In genomic region chr20:63782521-63782971, GRCh38 we compare ENCODE assay signal across 26 cellular contexts. TPM values are rescaled to one million over a fixed set of nuclear protein-coding genes. Genes with fewer than 3 reads are reported as not detected.
DNase-seq lines count a peak whose midpoint lies in the region; ATAC-seq and TF ChIP-seq lines count a peak whose summit lies in the region.
"Had no signal": no experiment of that assay in that cellular context is flagged by ENCODE, and none has a peak within 500 bp of the region (broad histone marks: within the 10 kb centered on the region; RNA-seq: fewer than 3 reads in every experiment).

No MANE protein-coding gene starts in this region.

- CTCF ChIA-PET in activated naive CD4-positive, alpha-beta T cell treated with anti-CD3 and anti-CD28 coated beads for 36 hours (lab: Charles Lee), result interaction anchor here (1.1 kb wide), 1 partner anchor 11 kb away, joined by 4 read pairs; no protein-coding TSS in a partner anchor
- CTCF ChIA-PET in HEK293 (lab: Yijun Ruan, JAX), result interaction anchor here (0.7 kb wide), 1 partner anchor 22 kb away, joined by 3 read pairs; no protein-coding TSS in a partner anchor
- CTCF ChIA-PET in T-cell (lab: Charles Lee), result no interaction called here

- no peak overlapping the region for H3K4me3 Mint-ChIP-seq in activated naive CD4-positive, alpha-beta T cell treated with anti-CD3 and anti-CD28 coated beads for 36 hours
- H3K4me3 Mint-ChIP-seq in T-cell, result peak overlapping the region in 1 of 3 donors; percentile 40
- peak overlapping the region in 5 of 10 donors; percentile 52 to 80 (median 69) for H3K4me3 Mint-ChIP-seq in naive thymus-derived CD8-positive, alpha-beta T cell
- H3K4me3 Mint-ChIP-seq: activated B cell treated with CpG ODN at 0.5 μM for 24 hours; activated CD8-positive, alpha-beta memory T cell treated with anti-CD3 and anti-CD28 coated beads, Interleukin-2, amount 10 ng/mL, durations not matched to agents 7 days and 5 days; endodermal cell; stimulated activated naive CD8-positive, alpha-beta T cell treated with anti-CD3 and anti-CD28 coated beads, Interleukin-15, Interleukin-2, amounts not matched to agents 100 ng/mL and 50 ng/mL, for 24 hours had no signal

- H3K4me3 ChIP-seq in HEK293 (ENCODE audit: low read depth, low read length), result no peak overlapping the region
- H3K4me3 ChIP-seq: breast epithelium, coronary artery, lower lobe of right lung, psoas muscle, thyroid gland had no signal

- H3K27me3 Mint-ChIP-seq in activated naive CD4-positive, alpha-beta T cell treated with anti-CD3 and anti-CD28 coated beads for 36 hours (ENCODE audit: low read depth), result no peaks in the 10 kb centered on the region
- H3K27me3 Mint-ChIP-seq in T-cell, result no peaks in the 10 kb centered on the region
- no peaks in the 10 kb centered on the region for H3K27me3 Mint-ChIP-seq in naive thymus-derived CD8-positive, alpha-beta T cell
- H3K27me3 Mint-ChIP-seq: activated B cell treated with CpG ODN at 0.5 μM for 24 hours; activated CD8-positive, alpha-beta memory T cell treated with anti-CD3 and anti-CD28 coated beads, Interleukin-2, amount 10 ng/mL, durations not matched to agents 7 days and 5 days; stimulated activated naive CD8-positive, alpha-beta T cell treated with anti-CD3 and anti-CD28 coated beads, Interleukin-15, Interleukin-2, amounts not matched to agents 100 ng/mL and 50 ng/mL, for 24 hours had no signal

- H3K4me1 ChIP-seq in HEK293 (ENCODE audit: control insufficient read depth, insufficient read depth, low read length), result no peaks in the 10 kb centered on the region
- H3K4me1 ChIP-seq: breast epithelium, lower lobe of right lung, psoas muscle, thyroid gland had no signal

- H3K9me3 Mint-ChIP-seq in activated naive CD4-positive, alpha-beta T cell treated with anti-CD3 and anti-CD28 coated beads for 36 hours, result no peaks in the 10 kb centered on the region
- H3K9me3 Mint-ChIP-seq in T-cell, result no peaks in the 10 kb centered on the region
- H3K9me3 Mint-ChIP-seq in naive thymus-derived CD8-positive, alpha-beta T cell, result no peaks in the 10 kb centered on the region
- H3K9me3 Mint-ChIP-seq: activated B cell treated with CpG ODN at 0.5 μM for 24 hours; endodermal cell; stimulated activated naive CD8-positive, alpha-beta T cell treated with anti-CD3 and anti-CD28 coated beads, Interleukin-15, Interleukin-2, amounts not matched to agents 100 ng/mL and 50 ng/mL, for 24 hours had no signal

- H3K27ac ChIP-seq in HEK293 (ENCODE audit: extremely low read depth, low read depth, low read length), result no peak overlapping the region
- H3K27ac ChIP-seq: coronary artery, lower lobe of right lung, neutrophil, psoas muscle, thyroid gland had no signal

- H3K36me3 ChIP-seq in HEK293 (ENCODE audit: control insufficient read depth in 2 of 2, insufficient read depth in 1 of 2, low read length in 2 of 2), result no peaks in the 10 kb centered on the region
- H3K36me3 ChIP-seq: breast epithelium, lower lobe of right lung, neutrophil, thyroid gland had no signal

- no peaks in the 10 kb centered on the region for H3K36me3 Mint-ChIP-seq in activated naive CD4-positive, alpha-beta T cell treated with anti-CD3 and anti-CD28 coated beads for 36 hours (ENCODE audit: low read depth)
- no peaks in the 10 kb centered on the region for H3K36me3 Mint-ChIP-seq in T-cell
- H3K36me3 Mint-ChIP-seq in naive thymus-derived CD8-positive, alpha-beta T cell, result no peaks in the 10 kb centered on the region
- H3K36me3 Mint-ChIP-seq: activated CD8-positive, alpha-beta memory T cell treated with anti-CD3 and anti-CD28 coated beads, Interleukin-2, amount 10 ng/mL, durations not matched to agents 7 days and 5 days had no signal

- H3K4me1 Mint-ChIP-seq in activated naive CD4-positive, alpha-beta T cell treated with anti-CD3 and anti-CD28 coated beads for 36 hours (ENCODE audit: low read depth), result peaks cover 11% of the 10 kb centered on the region
- H3K4me1 Mint-ChIP-seq in T-cell, result peaks cover 13 to 22% (median 21%) of the 10 kb centered on the region in 3 donors
- peaks cover 8 to 28% (median 17%) of the 10 kb centered on the region in 4 donors for H3K4me1 Mint-ChIP-seq in naive thymus-derived CD8-positive, alpha-beta T cell

- ATAC-seq in T-cell (replicated peaks in 1 of 4) (peak in 3 of 4 experiments; percentile 18 to 46 (median 37)), GM19452 (IDR thresholded peaks at IDR 0.05; ENCODE audit: unreplicated experiment) (no peak)
- peak; percentile 31 to 37 for ATAC-seq in naive thymus-derived CD8-positive, alpha-beta T cell
- ATAC-seq: lower lobe of right lung, psoas muscle had no signal

- no peak overlapping the region for H3K27ac Mint-ChIP-seq in activated naive CD4-positive, alpha-beta T cell treated with anti-CD3 and anti-CD28 coated beads for 36 hours
- peak overlapping the region; percentile 63 to 83 for H3K27ac Mint-ChIP-seq in T-cell
- peak overlapping the region; percentile 38 to 93 (median 76) for H3K27ac Mint-ChIP-seq in naive thymus-derived CD8-positive, alpha-beta T cell
- H3K27ac Mint-ChIP-seq: activated B cell treated with CpG ODN at 0.5 μM for 24 hours; activated CD8-positive, alpha-beta memory T cell treated with anti-CD3 and anti-CD28 coated beads, Interleukin-2, amount 10 ng/mL, durations not matched to agents 7 days and 5 days; endodermal cell; stimulated activated naive CD8-positive, alpha-beta T cell treated with anti-CD3 and anti-CD28 coated beads, Interleukin-15, Interleukin-2, amounts not matched to agents 100 ng/mL and 50 ng/mL, for 24 hours had no signal

- no peak for TF ChIP-seq CTCF in HEK293 (tag by site-specific recombination; IDR thresholded peaks at IDR 0.05)

- H3K9me3 ChIP-seq in HEK293 (ENCODE audit: control insufficient read depth, insufficient read depth, low read depth, low read length), result no peaks in the 10 kb centered on the region
- H3K9me3 ChIP-seq: breast epithelium, lower lobe of right lung, neutrophil, psoas muscle, SK-N-SH, thyroid gland had no signal

- intact Hi-C loops in activated naive CD4-positive, alpha-beta T cell treated with anti-CD3 and anti-CD28 coated beads for 36 hours (cut with micrococcal nuclease), result loop anchor here (1.0 to 10.0 kb wide), 3 partner anchors 75 to 272 kb away; partner anchors contain the start of genes ARFRP1 and PTK6

- peak; percentile 26 for DNase-seq in activated naive CD4-positive, alpha-beta T cell treated with Interleukin-2 at 50 U/mL for 16 hours
- no peak for DNase-seq in activated naive CD4-positive, alpha-beta T cell treated with anti-CD3 and anti-CD28 coated beads for 36 hours
- peak in 6 of 34 experiments; percentile 10 to 40 (median 22) for DNase-seq in T-cell
- peak in 2 of 10 donors; percentile 19 to 33 for DNase-seq in naive thymus-derived CD8-positive, alpha-beta T cell
- DNase-seq in NOMO-1 treated with dmso at 0.1 percent for 144 hours (lab: John Stamatoyannopoulos, UW; ENCODE audit: unreplicated experiment), result no peak
- no peak for DNase-seq in NAMALWA (ENCODE audit: low spot score)
- DNase-seq: activated B cell treated with CpG ODN at 0.5 μM for 24 hours, amniotic stem cell, DMS53, endodermal cell, GF-D8, lower lobe of right lung, NCI-H1048, NCI-H2029 treated with DMSO at 0.1 percent for 48 hours, NCI-H446, psoas muscle, SK-N-SH, T1000, thyroid gland had no signal

- POLR2A ChIA-PET in HEK293 (lab: Yijun Ruan, JAX) (no interaction called here), T-cell (lab: Charles Lee) (no interaction called here)
- POLR2A ChIA-PET in naive thymus-derived CD8-positive, alpha-beta T cell (lab: Charles Lee), result interaction anchor here (1.3 to 2.8 kb wide), 4 partner anchors 41 to 75 kb away, joined by 4 to 14 read pairs (median 12); partner anchors contain the start of genes ARFRP1, LIME1, SLC2A4RG and ZGPAT

TF ChIP-seq in HEK293, 187 proteins besides CTCF, POLR2A, EP300 and RAD21:
- TF ChIP-seq ZFHX2 (tag by site-specific recombination; conservative IDR thresholded peaks at IDR 0.05) (peak; percentile 46), ZNF623 (tag by site-specific recombination; IDR thresholded peaks at IDR 0.05) (no peak), ELK4 (IDR thresholded peaks at IDR 0.05; ENCODE audit: borderline replicate concordance, low read depth, low read length) (no peak), EGR2 (tag by site-specific recombination; IDR thresholded peaks at IDR 0.05; ENCODE audit: low read depth) (peak; percentile 64), ZNF830 (tag by site-specific recombination; IDR thresholded peaks at IDR 0.05; ENCODE audit: low read depth) (no peak), ZNF121 (tag by site-specific recombination; IDR thresholded peaks at IDR 0.05) (peak; percentile 76)

RNA-seq across cellular contexts. Expression of gene SLC2A4RG, which starts 43.0 kb away (rescaled TPM):
- 10 to 100 TPM; 22.4 to 24.8 TPM for total RNA-seq in activated naive CD4-positive, alpha-beta T cell treated with anti-CD3 and anti-CD28 coated beads for 36 hours
- total RNA-seq in T-cell, result 100 to 1,000 TPM; 110 to 173 (median 135) TPM
- 100 to 1,000 TPM; 124 to 134 TPM for total RNA-seq in naive thymus-derived CD8-positive, alpha-beta T cell
- polyA plus RNA-seq in naive thymus-derived CD8-positive, alpha-beta T cell, result 1 to 10 TPM; 3.8 to 4.8 (median 4.7) TPM

RNA-seq across cellular contexts. Expression of gene LIME1, which starts 46.1 kb away (rescaled TPM):
- total RNA-seq in activated naive CD4-positive, alpha-beta T cell treated with anti-CD3 and anti-CD28 coated beads for 36 hours, result 1 to 10 TPM; 3.1 to 4.1 TPM
- total RNA-seq in T-cell, result 100 to 1,000 TPM; 144 to 248 (median 172) TPM
- 100 to 1,000 TPM in 1 of 2 experiments, 10 to 100 TPM in 1; 95.0 to 104 TPM for total RNA-seq in naive thymus-derived CD8-positive, alpha-beta T cell
- 100 to 1,000 TPM; 255 to 292 (median 282) TPM for polyA plus RNA-seq in naive thymus-derived CD8-positive, alpha-beta T cell

RNA-seq across cellular contexts. Expression of gene ZBTB46, which starts 48.5 kb away (rescaled TPM):
- under 1 TPM; 0.17 to 0.20 TPM for total RNA-seq in activated naive CD4-positive, alpha-beta T cell treated with anti-CD3 and anti-CD28 coated beads for 36 hours
- under 1 TPM; 0.20 to 0.95 (median 0.30) TPM for total RNA-seq in T-cell
- not detected for total RNA-seq in naive thymus-derived CD8-positive, alpha-beta T cell
- under 1 TPM; 0.06 to 0.08 (median 0.06) TPM for polyA plus RNA-seq in naive thymus-derived CD8-positive, alpha-beta T cell

Comparison
In these comparisons a context has a peak if more than half of its experiments do, and no peak if none do; other contexts are left out.
1. RNA of gene SLC2A4RG, which starts 43.0 kb away (total RNA-seq): 110 to 173 TPM in T-cell and 124 to 134 TPM in naive thymus-derived CD8-positive, alpha-beta T cell; 22.4 to 24.8 TPM in activated naive CD4-positive, alpha-beta T cell treated with anti-CD3 and anti-CD28 coated beads for 36 hours; every median in the first group is over 4 times any median in the second.
2. RNA of gene LIME1, which starts 46.1 kb away (total RNA-seq): 144 to 248 TPM in T-cell and 95.0 to 104 TPM in naive thymus-derived CD8-positive, alpha-beta T cell; 3.1 to 4.1 TPM in activated naive CD4-positive, alpha-beta T cell treated with anti-CD3 and anti-CD28 coated beads for 36 hours; every median in the first group is over 10 times any median in the second.
3. CTCF ChIA-PET loops: an anchor here in activated naive CD4-positive, alpha-beta T cell treated with anti-CD3 and anti-CD28 coated beads for 36 hours (1.1 kb wide) and HEK293 (0.7 kb wide); none called in T-cell.